In genomic region chr10:126736737-126737136, GRCh38 we compare ENCODE assay signal across 18 cellular contexts.
"Had no signal": no experiment of that assay in that cellular context is flagged by ENCODE, and none has a peak within 500 bp of the region (broad histone marks: within the 10 kb centered on the region; RNA-seq: fewer than 3 reads in every experiment).

No MANE protein-coding gene starts in this region.

- H3K27ac ChIP-seq: left lung, suprapubic skin, transverse colon, vagina had no signal

- H3K36me3 ChIP-seq: left lung, suprapubic skin, transverse colon, vagina had no signal

- H3K4me1 ChIP-seq: left lung, transverse colon had no signal

- ATAC-seq: activated CD4-positive, alpha-beta T cell treated with anti-CD3 and anti-CD28 coated beads for 36 hours; left lung; WTC11 had no signal

- H3K27me3 ChIP-seq: left lung, transverse colon, vagina had no signal

- H3K4me3 ChIP-seq: left lung, suprapubic skin, transverse colon, vagina had no signal

- DNase-seq: activated CD4-positive, alpha-beta T cell treated with anti-CD3 and anti-CD28 coated beads for 36 hours; activated CD4-positive, alpha-beta T cell treated with anti-CD3 and anti-CD28 coated beads, Interleukin-2, amount 50 U/mL, for 48 hours; activated gamma-delta T cell; dermis blood vessel endothelial cell; effector memory CD4-positive, alpha-beta T cell; foreskin melanocyte; glutamatergic neuron; hypothalamus; kidney; left lung; naive B cell; small intestine; stimulated activated CD4-positive, alpha-beta T cell treated with anti-CD3 and anti-CD28 coated beads, Interleukin-15, amount 100 ng/mL, for 24 hours; stimulated activated CD4-positive, alpha-beta T cell treated with anti-CD3 and anti-CD28 coated beads, Interleukin-2, amount 100 ng/mL, for 48 hours; transverse colon had no signal

- H3K9me3 ChIP-seq: left lung, suprapubic skin, transverse colon, vagina had no signal
